1 cellular context compared by ENCODE assay signal in the genomic region with DNA sequence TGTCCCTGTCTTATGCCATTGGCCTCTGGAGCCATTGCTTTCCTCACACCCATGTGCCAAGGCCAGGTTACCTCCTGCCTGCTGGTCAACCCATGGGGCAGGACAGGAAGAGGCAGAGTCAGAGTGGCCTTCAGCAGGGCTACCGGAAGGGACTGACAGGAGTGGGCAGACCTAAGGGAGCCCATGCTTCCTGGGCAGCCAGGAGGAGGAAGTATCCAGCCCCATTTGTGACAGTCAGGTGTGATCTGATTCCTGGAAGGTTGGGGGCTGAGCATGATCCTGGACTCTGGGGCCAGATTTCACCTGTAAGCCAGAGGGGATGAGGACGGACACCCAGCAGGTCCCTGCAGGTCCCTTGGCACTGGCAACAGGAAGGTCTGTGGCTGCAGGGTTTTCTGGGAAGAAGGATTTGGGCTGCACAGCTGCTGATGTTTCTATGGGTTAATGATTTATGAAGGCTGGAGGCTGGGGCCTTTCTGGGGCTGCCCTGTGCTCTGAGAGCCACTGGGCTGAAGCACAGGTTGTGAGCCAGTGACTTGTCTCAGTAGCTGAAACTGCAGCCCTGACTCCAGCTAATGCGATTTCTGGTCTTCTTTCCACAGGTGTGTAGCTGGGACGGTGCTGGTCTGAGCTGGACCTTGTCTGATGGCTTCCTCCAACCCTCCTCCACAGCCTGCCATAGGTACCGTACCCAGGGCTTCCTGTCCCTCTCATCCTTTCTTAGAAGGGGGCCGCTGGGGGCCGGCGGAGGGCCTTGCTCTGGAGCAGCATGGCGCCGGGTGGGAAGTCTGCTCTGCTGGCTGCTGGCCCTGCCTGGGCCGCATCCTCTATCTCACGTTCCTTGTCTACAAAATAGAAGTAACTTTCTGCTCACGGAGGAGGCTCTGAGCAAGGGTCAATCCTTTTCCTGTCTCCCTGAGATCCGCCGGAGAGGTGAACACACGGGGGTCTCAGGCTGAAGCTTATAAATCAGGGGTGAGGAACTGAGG.
TF ChIP-seq lines count a peak whose summit lies in the region.

No MANE protein-coding gene starts in this region.

TF ChIP-seq in HepG2, 621 proteins besides CTCF, POLR2A, EP300 and RAD21 (continued from another document and continues in another):
- TF ChIP-seq TFAP4 (IDR thresholded peaks at IDR 0.05; ENCODE audit: borderline replicate concordance, low read depth) (peak; percentile 91), REXO4 (CRISPR knock-in tag; IDR thresholded peaks at IDR 0.05; ENCODE audit: borderline replicate concordance) (no peak), GFI1 (CRISPR knock-in tag; IDR thresholded peaks at IDR 0.05; ENCODE audit: borderline replicate concordance) (peak; percentile 28), ZNF780A (CRISPR knock-in tag; IDR thresholded peaks at IDR 0.05) (no peak), ZSCAN21 (CRISPR knock-in tag; IDR thresholded peaks at IDR 0.05; ENCODE audit: borderline replicate concordance) (peak; percentile 84), CREM (IDR thresholded peaks at IDR 0.05) (peak; percentile 26; the same call in 1 of the 2 replicates), CREM (CRISPR knock-in tag; IDR thresholded peaks at IDR 0.05) (no peak), BORCS8-MEF2B (CRISPR knock-in tag; IDR thresholded peaks at IDR 0.05) (no peak), HOMEZ (CRISPR knock-in tag; IDR thresholded peaks at IDR 0.05; ENCODE audit: low read depth) (no peak), HOXA7 (CRISPR knock-in tag; IDR thresholded peaks at IDR 0.05) (no peak), ZNF776 (CRISPR knock-in tag; IDR thresholded peaks at IDR 0.05) (no peak), ZNF460 (CRISPR knock-in tag; IDR thresholded peaks at IDR 0.05; ENCODE audit: borderline replicate concordance) (no peak), POLR2AphosphoS5 (IDR thresholded peaks at IDR 0.05; ENCODE audit: low read depth, low read length) (peak; percentile 96), SUZ12 (IDR thresholded peaks at IDR 0.05; ENCODE audit: low read depth, low read length) (no peak), SYNCRIP (IDR thresholded peaks at IDR 0.05; ENCODE audit: insufficient read depth, low read depth, low read length) (no peak), ZNF282 (IDR thresholded peaks at IDR 0.05; ENCODE audit: partially characterized antibody) (no peak), HNF1B (CRISPR knock-in tag; IDR thresholded peaks at IDR 0.05) (peak; percentile 99), MYC (CRISPR knock-in tag; IDR thresholded peaks at IDR 0.05; ENCODE audit: borderline replicate concordance) (peak; percentile 49), BRD4 (CRISPR knock-in tag; IDR thresholded peaks at IDR 0.05) (peak; percentile 84), HMG20A (CRISPR knock-in tag; IDR thresholded peaks at IDR 0.05; ENCODE audit: borderline replicate concordance) (peak; percentile 2; the same call in 1 of the 2 replicates), ATAD3A (CRISPR knock-in tag; IDR thresholded peaks at IDR 0.05) (no peak), KDM3A (CRISPR knock-in tag; IDR thresholded peaks at IDR 0.05; ENCODE audit: low read depth) (no peak; the same call in 1 of the 2 replicates), ZNF737 (CRISPR knock-in tag; IDR thresholded peaks at IDR 0.05; ENCODE audit: borderline replicate concordance) (no peak), MAFK (conservative IDR thresholded peaks at IDR 0.05 in 1 of 2, IDR thresholded peaks at IDR 0.05 in 1 of 2; ENCODE audit: low read length in 2 of 2) (no peak), MXD4 (CRISPR knock-in tag; IDR thresholded peaks at IDR 0.05) (peak; percentile 56), DNMT3B (CRISPR knock-in tag; conservative IDR thresholded peaks at IDR 0.05) (no peak), FOXA1 (IDR thresholded peaks at IDR 0.05) (no peak), FOXA1 (CRISPR knock-in tag; IDR thresholded peaks at IDR 0.05) (no peak), NPAS2 (CRISPR knock-in tag; IDR thresholded peaks at IDR 0.05; ENCODE audit: borderline replicate concordance) (no peak), PHF5A (CRISPR knock-in tag; IDR thresholded peaks at IDR 0.05; ENCODE audit: low read depth, unreplicated experiment) (peak; percentile 28), ZZZ3 (CRISPR knock-in tag; IDR thresholded peaks at IDR 0.05; ENCODE audit: borderline replicate concordance) (no peak), JUN (CRISPR knock-in tag; IDR thresholded peaks at IDR 0.05) (no peak; the same call in 1 of the 2 replicates)
- TF ChIP-seq, protein P1, sequence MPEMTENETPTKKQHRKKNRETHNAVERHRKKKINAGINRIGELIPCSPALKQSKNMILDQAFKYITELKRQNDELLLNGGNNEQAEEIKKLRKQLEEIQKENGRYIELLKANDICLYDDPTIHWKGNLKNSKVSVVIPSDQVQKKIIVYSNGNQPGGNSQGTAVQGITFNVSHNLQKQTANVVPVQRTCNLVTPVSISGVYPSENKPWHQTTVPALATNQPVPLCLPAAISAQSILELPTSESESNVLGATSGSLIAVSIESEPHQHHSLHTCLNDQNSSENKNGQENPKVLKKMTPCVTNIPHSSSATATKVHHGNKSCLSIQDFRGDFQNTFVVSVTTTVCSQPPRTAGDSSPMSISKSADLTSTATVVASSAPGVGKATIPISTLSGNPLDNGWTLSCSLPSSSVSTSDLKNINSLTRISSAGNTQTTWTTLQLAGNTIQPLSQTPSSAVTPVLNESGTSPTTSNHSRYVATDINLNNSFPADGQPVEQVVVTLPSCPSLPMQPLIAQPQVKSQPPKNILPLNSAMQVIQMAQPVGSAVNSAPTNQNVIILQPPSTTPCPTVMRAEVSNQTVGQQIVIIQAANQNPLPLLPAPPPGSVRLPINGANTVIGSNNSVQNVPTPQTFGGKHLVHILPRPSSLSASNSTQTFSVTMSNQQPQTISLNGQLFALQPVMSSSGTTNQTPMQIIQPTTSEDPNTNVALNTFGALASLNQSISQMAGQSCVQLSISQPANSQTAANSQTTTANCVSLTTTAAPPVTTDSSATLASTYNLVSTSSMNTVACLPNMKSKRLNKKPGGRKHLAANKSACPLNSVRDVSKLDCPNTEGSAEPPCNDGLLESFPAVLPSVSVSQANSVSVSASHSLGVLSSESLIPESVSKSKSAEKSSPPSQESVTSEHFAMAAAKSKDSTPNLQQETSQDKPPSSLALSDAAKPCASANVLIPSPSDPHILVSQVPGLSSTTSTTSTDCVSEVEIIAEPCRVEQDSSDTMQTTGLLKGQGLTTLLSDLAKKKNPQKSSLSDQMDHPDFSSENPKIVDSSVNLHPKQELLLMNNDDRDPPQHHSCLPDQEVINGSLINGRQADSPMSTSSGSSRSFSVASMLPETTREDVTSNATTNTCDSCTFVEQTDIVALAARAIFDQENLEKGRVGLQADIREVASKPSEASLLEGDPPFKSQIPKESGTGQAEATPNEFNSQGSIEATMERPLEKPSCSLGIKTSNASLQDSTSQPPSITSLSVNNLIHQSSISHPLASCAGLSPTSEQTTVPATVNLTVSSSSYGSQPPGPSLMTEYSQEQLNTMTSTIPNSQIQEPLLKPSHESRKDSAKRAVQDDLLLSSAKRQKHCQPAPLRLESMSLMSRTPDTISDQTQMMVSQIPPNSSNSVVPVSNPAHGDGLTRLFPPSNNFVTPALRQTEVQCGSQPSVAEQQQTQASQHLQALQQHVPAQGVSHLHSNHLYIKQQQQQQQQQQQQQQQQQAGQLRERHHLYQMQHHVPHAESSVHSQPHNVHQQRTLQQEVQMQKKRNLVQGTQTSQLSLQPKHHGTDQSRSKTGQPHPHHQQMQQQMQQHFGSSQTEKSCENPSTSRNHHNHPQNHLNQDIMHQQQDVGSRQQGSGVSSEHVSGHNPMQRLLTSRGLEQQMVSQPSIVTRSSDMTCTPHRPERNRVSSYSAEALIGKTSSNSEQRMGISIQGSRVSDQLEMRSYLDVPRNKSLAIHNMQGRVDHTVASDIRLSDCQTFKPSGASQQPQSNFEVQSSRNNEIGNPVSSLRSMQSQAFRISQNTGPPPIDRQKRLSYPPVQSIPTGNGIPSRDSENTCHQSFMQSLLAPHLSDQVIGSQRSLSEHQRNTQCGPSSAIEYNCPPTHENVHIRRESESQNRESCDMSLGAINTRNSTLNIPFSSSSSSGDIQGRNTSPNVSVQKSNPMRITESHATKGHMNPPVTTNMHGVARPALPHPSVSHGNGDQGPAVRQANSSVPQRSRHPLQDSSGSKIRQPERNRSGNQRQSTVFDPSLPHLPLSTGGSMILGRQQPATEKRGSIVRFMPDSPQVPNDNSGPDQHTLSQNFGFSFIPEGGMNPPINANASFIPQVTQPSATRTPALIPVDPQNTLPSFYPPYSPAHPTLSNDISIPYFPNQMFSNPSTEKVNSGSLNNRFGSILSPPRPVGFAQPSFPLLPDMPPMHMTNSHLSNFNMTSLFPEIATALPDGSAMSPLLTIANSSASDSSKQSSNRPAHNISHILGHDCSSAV (CRISPR knock-in tag; IDR thresholded peaks at IDR 0.05; ENCODE audit: borderline replicate concordance), result no peak
- TF ChIP-seq, protein P2, sequence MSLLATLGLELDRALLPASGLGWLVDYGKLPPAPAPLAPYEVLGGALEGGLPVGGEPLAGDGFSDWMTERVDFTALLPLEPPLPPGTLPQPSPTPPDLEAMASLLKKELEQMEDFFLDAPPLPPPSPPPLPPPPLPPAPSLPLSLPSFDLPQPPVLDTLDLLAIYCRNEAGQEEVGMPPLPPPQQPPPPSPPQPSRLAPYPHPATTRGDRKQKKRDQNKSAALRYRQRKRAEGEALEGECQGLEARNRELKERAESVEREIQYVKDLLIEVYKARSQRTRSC (CRISPR knock-in tag; IDR thresholded peaks at IDR 0.05; ENCODE audit: low read depth), result no peak
- TF ChIP-seq, protein P3, sequence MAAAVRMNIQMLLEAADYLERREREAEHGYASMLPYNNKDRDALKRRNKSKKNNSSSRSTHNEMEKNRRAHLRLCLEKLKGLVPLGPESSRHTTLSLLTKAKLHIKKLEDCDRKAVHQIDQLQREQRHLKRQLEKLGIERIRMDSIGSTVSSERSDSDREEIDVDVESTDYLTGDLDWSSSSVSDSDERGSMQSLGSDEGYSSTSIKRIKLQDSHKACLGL (CRISPR knock-in tag; IDR thresholded peaks at IDR 0.05), result no peak
- TF ChIP-seq, protein P4, sequence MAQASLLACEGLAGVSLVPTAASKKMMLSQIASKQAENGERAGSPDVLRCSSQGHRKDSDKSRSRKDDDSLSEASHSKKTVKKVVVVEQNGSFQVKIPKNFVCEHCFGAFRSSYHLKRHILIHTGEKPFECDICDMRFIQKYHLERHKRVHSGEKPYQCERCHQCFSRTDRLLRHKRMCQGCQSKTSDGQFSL (CRISPR knock-in tag; IDR thresholded peaks at IDR 0.05), result no peak
- TF ChIP-seq, protein P5, sequence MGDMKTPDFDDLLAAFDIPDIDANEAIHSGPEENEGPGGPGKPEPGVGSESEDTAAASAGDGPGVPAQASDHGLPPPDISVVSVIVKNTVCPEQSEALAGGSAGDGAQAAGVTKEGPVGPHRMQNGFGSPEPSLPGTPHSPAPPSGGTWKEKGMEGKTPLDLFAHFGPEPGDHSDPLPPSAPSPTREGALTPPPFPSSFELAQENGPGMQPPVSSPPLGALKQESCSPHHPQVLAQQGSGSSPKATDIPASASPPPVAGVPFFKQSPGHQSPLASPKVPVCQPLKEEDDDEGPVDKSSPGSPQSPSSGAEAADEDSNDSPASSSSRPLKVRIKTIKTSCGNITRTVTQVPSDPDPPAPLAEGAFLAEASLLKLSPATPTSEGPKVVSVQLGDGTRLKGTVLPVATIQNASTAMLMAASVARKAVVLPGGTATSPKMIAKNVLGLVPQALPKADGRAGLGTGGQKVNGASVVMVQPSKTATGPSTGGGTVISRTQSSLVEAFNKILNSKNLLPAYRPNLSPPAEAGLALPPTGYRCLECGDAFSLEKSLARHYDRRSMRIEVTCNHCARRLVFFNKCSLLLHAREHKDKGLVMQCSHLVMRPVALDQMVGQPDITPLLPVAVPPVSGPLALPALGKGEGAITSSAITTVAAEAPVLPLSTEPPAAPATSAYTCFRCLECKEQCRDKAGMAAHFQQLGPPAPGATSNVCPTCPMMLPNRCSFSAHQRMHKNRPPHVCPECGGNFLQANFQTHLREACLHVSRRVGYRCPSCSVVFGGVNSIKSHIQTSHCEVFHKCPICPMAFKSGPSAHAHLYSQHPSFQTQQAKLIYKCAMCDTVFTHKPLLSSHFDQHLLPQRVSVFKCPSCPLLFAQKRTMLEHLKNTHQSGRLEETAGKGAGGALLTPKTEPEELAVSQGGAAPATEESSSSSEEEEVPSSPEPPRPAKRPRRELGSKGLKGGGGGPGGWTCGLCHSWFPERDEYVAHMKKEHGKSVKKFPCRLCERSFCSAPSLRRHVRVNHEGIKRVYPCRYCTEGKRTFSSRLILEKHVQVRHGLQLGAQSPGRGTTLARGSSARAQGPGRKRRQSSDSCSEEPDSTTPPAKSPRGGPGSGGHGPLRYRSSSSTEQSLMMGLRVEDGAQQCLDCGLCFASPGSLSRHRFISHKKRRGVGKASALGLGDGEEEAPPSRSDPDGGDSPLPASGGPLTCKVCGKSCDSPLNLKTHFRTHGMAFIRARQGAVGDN (CRISPR knock-in tag; IDR thresholded peaks at IDR 0.05), result peak; percentile 98
- TF ChIP-seq, protein P6, sequence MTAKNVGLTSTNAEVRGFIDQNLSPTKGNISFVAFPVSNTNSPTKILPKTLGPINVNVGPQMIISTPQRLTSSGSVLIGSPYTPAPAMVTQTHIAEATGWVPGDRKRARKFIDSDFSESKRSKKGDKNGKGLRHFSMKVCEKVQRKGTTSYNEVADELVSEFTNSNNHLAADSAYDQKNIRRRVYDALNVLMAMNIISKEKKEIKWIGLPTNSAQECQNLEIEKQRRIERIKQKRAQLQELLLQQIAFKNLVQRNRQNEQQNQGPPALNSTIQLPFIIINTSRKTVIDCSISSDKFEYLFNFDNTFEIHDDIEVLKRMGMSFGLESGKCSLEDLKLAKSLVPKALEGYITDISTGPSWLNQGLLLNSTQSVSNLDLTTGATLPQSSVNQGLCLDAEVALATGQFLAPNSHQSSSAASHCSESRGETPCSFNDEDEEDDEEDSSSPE (CRISPR knock-in tag; IDR thresholded peaks at IDR 0.05), result 0 out of 2 replicates have a peak, but pooled peaks have one; percentile 13
